ENCODE assay signal across 7 cellular contexts in genomic region chr1:109099871-109100757, GRCh38.
A peak's percentile ranks its signal among the peaks of the same experiment; 100 is the strongest.
DNase-seq lines count a peak whose midpoint lies in the region; ATAC-seq and TF ChIP-seq lines count a peak whose summit lies in the region.

No MANE protein-coding gene starts in this region.

- in situ Hi-C loops in astrocyte of the cerebellum (cut with HindIII; ENCODE audit: low sequenced_read_pairs): no loop called here

- TF ChIP-seq CTCF in astrocyte of the cerebellum (IDR thresholded peaks at IDR 0.05; ENCODE audit: low read depth, low read length, missing control alignments) (peak; percentile 88), retinal pigment epithelial cell (conservative IDR thresholded peaks at IDR 0.05; ENCODE audit: low read depth, low read length) (peak; percentile 88)

- DNase-seq in NCI-H187 treated with DMSO at 0.1 percent for 48 hours (lab: John Stamatoyannopoulos, UW) (peak; percentile 83), T-helper 22 cell (ENCODE audit: low read depth) (peak; percentile 95), astrocyte of the cerebellum (ENCODE audit: low read depth) (peak; percentile 94), hippocampal formation (lab: John Stamatoyannopoulos, UW) (peak; percentile 94 to 95), retinal pigment epithelial cell (ENCODE audit: low read depth) (peak; percentile 87)

- H3K4me3 ChIP-seq in astrocyte of the cerebellum (ENCODE audit: low read depth, low read length) (peak overlapping the region; percentile 96), retinal pigment epithelial cell (ENCODE audit: low read length) (peak overlapping the region; percentile 74)

- peak; percentile 86 for ATAC-seq in GM18499 (IDR thresholded peaks at IDR 0.05; ENCODE audit: insufficient read depth, unreplicated experiment)
- ATAC-seq in HG02943 (IDR thresholded peaks at IDR 0.05; ENCODE audit: low read depth, unreplicated experiment): peak; percentile 76

Comparison
In these comparisons a context has a peak if more than half of its experiments do, and no peak if none do; other contexts are left out.
1. Peak in every context shown above with its lines: DNase-seq, ATAC-seq and H3K4me3 ChIP-seq.